In genomic region chr7:100472121-100472851, GRCh38 we compare ENCODE assay signal across 9 cellular contexts. TPM values are rescaled to one million over a fixed set of nuclear protein-coding genes. Genes with fewer than 3 reads are reported as not detected.
DNase-seq lines count a peak whose midpoint lies in the region; ATAC-seq and TF ChIP-seq lines count a peak whose summit lies in the region.
"Had no signal": no experiment of that assay in that cellular context is flagged by ENCODE, and none has a peak within 500 bp of the region (broad histone marks: within the 10 kb centered on the region; RNA-seq: fewer than 3 reads in every experiment).

No MANE protein-coding gene starts in this region.

- H3K27me3 ChIP-seq in GM23338 (ENCODE audit: insufficient read depth) (no peaks in the 10 kb centered on the region), right cardiac atrium (ENCODE audit: control insufficient read depth, insufficient read depth) (no peaks in the 10 kb centered on the region)

- no peaks in the 10 kb centered on the region for H3K9me3 ChIP-seq in T-helper 17 cell (ENCODE audit: control insufficient read depth, low read length, poor library complexity, severe bottlenecking)
- H3K9me3 ChIP-seq in right cardiac atrium (ENCODE audit: control insufficient read depth, low read length), result no peaks in the 10 kb centered on the region

- H3K27ac ChIP-seq in GM23338 (ENCODE audit: low read depth), result no peak overlapping the region
- peak overlapping the region; percentile 62 for H3K27ac ChIP-seq in right cardiac atrium (ENCODE audit: low read length)

- H3K27me3 Mint-ChIP-seq in GM23338 (ENCODE audit: insufficient read depth, low read depth, poor library complexity) (peaks cover 4% of the 10 kb centered on the region), T-helper 17 cell (no peaks in the 10 kb centered on the region)
- H3K27me3 Mint-ChIP-seq in stimulated activated memory B cell treated with anti-CD40 and anti-IgM and Interleukin-4, amounts not matched to agents 10 μg/mL and 1 μg/mL and 100 μg/mL, for 72 hours, result no peaks in the 10 kb centered on the region

- H4K20me1 ChIP-seq in GM23338 (replicated peaks; ENCODE audit: insufficient read depth), result peaks cover 3% of the 10 kb centered on the region; the same call in 1 of the 2 replicates

- peaks cover 5% of the 10 kb centered on the region; the same call in 2 of the 3 replicates for H3K36me3 Mint-ChIP-seq in GM23338 (ENCODE audit: low read depth)
- H3K36me3 Mint-ChIP-seq in T-helper 17 cell (ENCODE audit: low read depth), result peaks cover 6% of the 10 kb centered on the region
- peaks cover 51% of the 10 kb centered on the region for H3K36me3 Mint-ChIP-seq in stimulated activated memory B cell treated with anti-CD40 and anti-IgM and Interleukin-4, amounts not matched to agents 10 μg/mL and 1 μg/mL and 100 μg/mL, for 72 hours

- H3K79me2 ChIP-seq in GM23338 (replicated peaks; ENCODE audit: insufficient read depth), result no peaks in the 10 kb centered on the region; the same call in 1 of the 2 replicates

- no peaks in the 10 kb centered on the region for H3K9me2 ChIP-seq in GM23338 (ENCODE audit: insufficient read depth)

- H3K27ac Mint-ChIP-seq in GM23338, result no peak overlapping the region
- peak overlapping the region; percentile 74 for H3K27ac Mint-ChIP-seq in T-helper 17 cell
- H3K27ac Mint-ChIP-seq in stimulated activated memory B cell treated with anti-CD40 and anti-IgM and Interleukin-4, amounts not matched to agents 10 μg/mL and 1 μg/mL and 100 μg/mL, for 72 hours, result peak overlapping the region; percentile 83

- no peak overlapping the region for H3K4me3 Mint-ChIP-seq in GM23338
- no peak overlapping the region for H3K4me3 Mint-ChIP-seq in T-helper 17 cell
- H3K4me3 Mint-ChIP-seq in stimulated activated memory B cell treated with anti-CD40 and anti-IgM and Interleukin-4, amounts not matched to agents 10 μg/mL and 1 μg/mL and 100 μg/mL, for 72 hours, result peak overlapping the region; percentile 59

- no peaks in the 10 kb centered on the region; the same call in 2 of the 3 replicates for H3K9me3 Mint-ChIP-seq in GM23338
- no peaks in the 10 kb centered on the region for H3K9me3 Mint-ChIP-seq in stimulated activated memory B cell treated with anti-CD40 and anti-IgM and Interleukin-4, amounts not matched to agents 10 μg/mL and 1 μg/mL and 100 μg/mL, for 72 hours

- TF ChIP-seq CTCF in GM23338 (conservative IDR thresholded peaks at IDR 0.05; ENCODE audit: low read depth in 2 of 2), result no peak

- H3K4me2 ChIP-seq in GM23338, result no peak overlapping the region

- WGBS in right cardiac atrium, result 32% methylated on average over 16 of the region's 16 CpGs

- TF ChIP-seq POLR2A in erythroblast (IDR thresholded peaks at IDR 0.05; ENCODE audit: low read length), result no peak

- H3K4me1 ChIP-seq in GM23338 (ENCODE audit: insufficient read depth) (peaks cover 8% of the 10 kb centered on the region), right cardiac atrium (ENCODE audit: control insufficient read depth, insufficient read depth, low read length) (peaks cover 19% of the 10 kb centered on the region)

- H3K36me3 ChIP-seq in GM23338 (ENCODE audit: insufficient read depth), result no peaks in the 10 kb centered on the region; the same call in 1 of the 2 replicates

- no peak overlapping the region for H2AFZ ChIP-seq in GM23338

- intact Hi-C loops in right cardiac atrium (cut with DNase I), result loop anchor here in 2 of 4 donors (5.0 to 10.0 kb wide), 2 partner anchors 85 to 213 kb away; no protein-coding TSS in a partner anchor

- DNase-seq in GM23338 (ENCODE audit: low spot score) (no peak), T-helper 17 cell (no peak), right cardiac atrium (peak in 2 of 3 donors; percentile 53 to 60), erythroblast (lab: John Stamatoyannopoulos, UW) (no peak)
- DNase-seq: DMS53 had no signal

- peak; percentile 9; the same call in 2 of the 3 replicates for ATAC-seq in GM23338
- ATAC-seq in T-helper 17 cell, result no peak
- peak in 1 of 2 donors; percentile 5 for ATAC-seq in right cardiac atrium
- ATAC-seq in stimulated activated memory B cell treated with anti-CD40 and anti-IgM and Interleukin-4, amounts not matched to agents 10 μg/mL and 1 μg/mL and 100 μg/mL, for 72 hours, result no peak
- ATAC-seq in SK-N-SH treated with all-trans-retinoic acid at 6 μM for 48 hours, result no peak
- no peak for ATAC-seq in HG02885 (IDR thresholded peaks at IDR 0.05; ENCODE audit: poor library complexity, unreplicated experiment)

- H3K4me3 ChIP-seq in GM23338 (no peak overlapping the region), right cardiac atrium (ENCODE audit: low read length) (no peak overlapping the region)

- no peaks in the 10 kb centered on the region; the same call in 1 of the 2 replicates for H3F3A ChIP-seq in GM23338 (replicated peaks; ENCODE audit: low read depth)

- H3K4me1 Mint-ChIP-seq in GM23338 (peaks cover 30% of the 10 kb centered on the region), T-helper 17 cell (peaks cover 37% of the 10 kb centered on the region)
- H3K4me1 Mint-ChIP-seq in stimulated activated memory B cell treated with anti-CD40 and anti-IgM and Interleukin-4, amounts not matched to agents 10 μg/mL and 1 μg/mL and 100 μg/mL, for 72 hours, result peaks cover 56% of the 10 kb centered on the region

TF ChIP-seq in GM23338, 12 proteins besides CTCF, POLR2A, EP300 and RAD21 (continues in another document):
- TF ChIP-seq ETS1 (IDR thresholded peaks at IDR 0.05), result no peak
- no peak for TF ChIP-seq NANOG (IDR thresholded peaks at IDR 0.05; ENCODE audit: borderline replicate concordance)
- TF ChIP-seq CREB1 (CRISPR knock-in tag; IDR thresholded peaks at IDR 0.05; ENCODE audit: low read depth), result no peak
- TF ChIP-seq EZH2phosphoT487 (IDR thresholded peaks at IDR 0.05; ENCODE audit: unreplicated experiment), result no peak
- TF ChIP-seq ZNF114 (CRISPR knock-in tag; IDR thresholded peaks at IDR 0.05), result no peak
- no peak for TF ChIP-seq STAT1 (IDR thresholded peaks at IDR 0.05; ENCODE audit: unreplicated experiment)
- TF ChIP-seq EZH2 (IDR thresholded peaks at IDR 0.05; ENCODE audit: low read depth, unreplicated experiment), result no peak

TF ChIP-seq in SK-N-SH treated with all-trans-retinoic acid at 6 μM for 48 hours, 23 proteins besides CTCF, POLR2A, EP300 and RAD21 (continues in another document):
- TF ChIP-seq, protein P1, sequence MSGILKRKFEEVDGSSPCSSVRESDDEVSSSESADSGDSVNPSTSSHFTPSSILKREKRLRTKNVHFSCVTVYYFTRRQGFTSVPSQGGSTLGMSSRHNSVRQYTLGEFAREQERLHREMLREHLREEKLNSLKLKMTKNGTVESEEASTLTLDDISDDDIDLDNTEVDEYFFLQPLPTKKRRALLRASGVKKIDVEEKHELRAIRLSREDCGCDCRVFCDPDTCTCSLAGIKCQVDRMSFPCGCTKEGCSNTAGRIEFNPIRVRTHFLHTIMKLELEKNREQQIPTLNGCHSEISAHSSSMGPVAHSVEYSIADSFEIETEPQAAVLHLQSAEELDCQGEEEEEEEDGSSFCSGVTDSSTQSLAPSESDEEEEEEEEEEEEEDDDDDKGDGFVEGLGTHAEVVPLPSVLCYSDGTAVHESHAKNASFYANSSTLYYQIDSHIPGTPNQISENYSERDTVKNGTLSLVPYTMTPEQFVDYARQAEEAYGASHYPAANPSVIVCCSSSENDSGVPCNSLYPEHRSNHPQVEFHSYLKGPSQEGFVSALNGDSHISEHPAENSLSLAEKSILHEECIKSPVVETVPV (CRISPR knock-in tag; IDR thresholded peaks at IDR 0.05), result no peak
- TF ChIP-seq PPARA (CRISPR knock-in tag; IDR thresholded peaks at IDR 0.05; ENCODE audit: borderline replicate concordance), result no peak
- no peak for TF ChIP-seq ESRRG (CRISPR knock-in tag; IDR thresholded peaks at IDR 0.05)
- no peak for TF ChIP-seq ZNF8 (CRISPR knock-in tag; IDR thresholded peaks at IDR 0.05)
- no peak for TF ChIP-seq ARNTL (CRISPR knock-in tag; IDR thresholded peaks at IDR 0.05; ENCODE audit: borderline replicate concordance, low read depth)
- no peak for TF ChIP-seq BACH2 (CRISPR knock-in tag; IDR thresholded peaks at IDR 0.05; ENCODE audit: borderline replicate concordance)
- TF ChIP-seq ZFP3 (CRISPR knock-in tag; IDR thresholded peaks at IDR 0.05), result no peak

RNA-seq across cellular contexts. Expression of gene TSC22D4, which starts 6.7 kb away (rescaled TPM):
- 22.6 and 24.9 TPM in 2 replicates for total RNA-seq in GM23338 (2014; rRNA removed; shearing (Covaris generic))
- polyA plus RNA-seq in GM23338 (2016; fragmentation: Nextera tagmentation; extraction: Ambion mirVana) (14.6 and 16.4 TPM in 2 replicates), right cardiac atrium (61.2 TPM)
- total RNA-seq in T-helper 17 cell (100 to 1,000 TPM in 1 of 2 donors, 10 to 100 TPM in 1; 94.7 to 104 TPM), right cardiac atrium (10 to 100 TPM; 36.7 to 63.6 (median 48.6) TPM)

RNA-seq across cellular contexts. Expression of gene SPACDR, which starts 8.2 kb away (rescaled TPM):
- 0.52 TPM in 1 of 2 replicates, not detected in the other for total RNA-seq in GM23338 (2014; rRNA removed; shearing (Covaris generic))
- polyA plus RNA-seq in GM23338 (2016; fragmentation: Nextera tagmentation; extraction: Ambion mirVana) (0.42 TPM in 1 of 2 replicates, not detected in the other), right cardiac atrium (0.11 TPM)
- total RNA-seq in T-helper 17 cell (1 to 10 TPM; 1.4 to 1.7 TPM), right cardiac atrium (under 1 TPM in 1 of 4 donors, not detected in 3; 0.44 TPM)
- total RNA-seq: skeletal muscle tissue had no signal

RNA-seq across cellular contexts. Expression of gene NYAP1, which starts 11.4 kb away (rescaled TPM):
- 2.3 and 4.9 TPM in 2 replicates for total RNA-seq in GM23338 (2014; rRNA removed; shearing (Covaris generic))
- polyA plus RNA-seq in GM23338 (2016; fragmentation: Nextera tagmentation; extraction: Ambion mirVana), result 0.19 and 0.49 TPM in 2 replicates
- 1 to 10 TPM; 1.3 TPM for total RNA-seq in T-helper 17 cell
- 1 to 10 TPM in 1 of 4 donors, under 1 TPM in 3; 0.39 to 1.1 (median 0.65) TPM for total RNA-seq in right cardiac atrium
- polyA plus RNA-seq in right cardiac atrium, result 0.79 TPM

RNA-seq across cellular contexts. Expression of gene PPP1R35, which starts 36.0 kb away (rescaled TPM):
- 47.8 and 58.9 TPM in 2 replicates for total RNA-seq in GM23338 (2014; rRNA removed; shearing (Covaris generic))
- polyA plus RNA-seq in GM23338 (2016; fragmentation: Nextera tagmentation; extraction: Ambion mirVana) (89.3 and 106 TPM in 2 replicates), right cardiac atrium (20.3 TPM)
- total RNA-seq in T-helper 17 cell (10 to 100 TPM; 45.2 to 48.1 TPM), right cardiac atrium (10 to 100 TPM; 14.8 to 17.7 (median 16.5) TPM)

RNA-seq across cellular contexts. Expression of gene MEPCE, which starts 42.7 kb away (rescaled TPM):
- 21.7 and 32.6 TPM in 2 replicates for total RNA-seq in GM23338 (2014; rRNA removed; shearing (Covaris generic))
- polyA plus RNA-seq in GM23338 (2016; fragmentation: Nextera tagmentation; extraction: Ambion mirVana), result 10.0 and 11.4 TPM in 2 replicates
- total RNA-seq in T-helper 17 cell, result 10 to 100 TPM; 66.1 to 66.8 TPM
- 10 to 100 TPM; 18.7 to 24.6 (median 23.2) TPM for total RNA-seq in right cardiac atrium
- 20.4 TPM for polyA plus RNA-seq in right cardiac atrium

Comparison
In these comparisons a context has a peak if more than half of its experiments do, and no peak if none do; other contexts are left out.
1. DNase-seq: peak in right cardiac atrium (2 of 3); none in GM23338 (single experiment), T-helper 17 cell (0 of 3) and erythroblast (0 of 2).